Comparison of ENCODE assay signal across 7 cellular contexts in the genomic region with DNA sequence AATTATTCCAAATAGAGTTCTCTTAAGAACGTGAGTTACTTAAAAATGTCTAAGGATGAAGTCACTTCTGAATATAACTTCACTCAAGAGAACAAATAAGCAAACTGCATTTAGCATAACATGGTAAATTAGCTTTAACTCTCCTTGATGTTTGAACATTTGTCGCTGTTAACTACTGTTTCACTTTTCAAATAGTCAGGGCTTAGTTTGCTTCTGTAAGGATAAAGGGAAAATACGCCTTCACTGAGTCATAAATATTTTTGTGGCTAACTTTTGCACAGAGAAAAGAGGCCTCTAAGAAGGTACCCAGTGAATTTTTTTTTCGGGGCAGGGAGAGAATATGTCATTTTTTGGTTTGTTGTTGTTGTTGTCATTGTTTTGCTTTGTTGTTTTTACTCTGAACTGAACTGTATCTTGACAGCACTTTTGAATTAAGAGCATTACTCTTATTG. TPM values are rescaled to one million over a fixed set of nuclear protein-coding genes. Genes with fewer than 3 reads are reported as not detected.
DNase-seq lines count a peak whose midpoint lies in the region; TF ChIP-seq lines count a peak whose summit lies in the region.

No MANE protein-coding gene starts in this region.

- peaks cover 64% of the 10 kb centered on the region for H4K20me1 ChIP-seq in SK-N-SH (ENCODE audit: insufficient read depth)

- no peak for TF ChIP-seq CTCF in GM12864 (IDR thresholded peaks at IDR 0.05; ENCODE audit: low read depth, low read length, missing control alignments)
- TF ChIP-seq CTCF in SK-N-SH (IDR thresholded peaks at IDR 0.05), result no peak
- TF ChIP-seq CTCF in epithelial cell of proximal tubule (conservative IDR thresholded peaks at IDR 0.05; ENCODE audit: low read depth, low read length), result no peak

- TF ChIP-seq RAD21 in SK-N-SH (IDR thresholded peaks at IDR 0.05; ENCODE audit: low read length), result no peak

- H3K4me3 ChIP-seq in GM12864 (ENCODE audit: low read depth, low read length) (peak overlapping the region; percentile 42; the same call in 1 of the 2 replicates), SK-N-SH (ENCODE audit: low read depth in 2 of 2, low read length in 1 of 2) (no peak overlapping the region), epithelial cell of proximal tubule (ENCODE audit: low read depth, low read length) (peak overlapping the region; percentile 1), skeletal muscle satellite cell (ENCODE audit: low read length) (peak overlapping the region; percentile 33)

- 77% methylated on average over 4 of the region's 4 CpGs for WGBS in SK-N-SH (ENCODE audit: low lambda C conversion rate)

- H3F3A ChIP-seq in SK-N-SH (replicated peaks; ENCODE audit: insufficient read depth), result peaks cover 11% of the 10 kb centered on the region

- H3K9ac ChIP-seq in SK-N-SH, result no peak overlapping the region; the same call in 1 of the 2 replicates
- peak overlapping the region; percentile 47 for H3K9ac ChIP-seq in skeletal muscle satellite cell (ENCODE audit: low read depth, low read length)

- H3K36me3 ChIP-seq in SK-N-SH (replicated peaks in 1 of 2; ENCODE audit: control insufficient read depth in 1 of 2, insufficient read depth in 2 of 2, low read length in 1 of 2) (no peaks in the 10 kb centered on the region), skeletal muscle satellite cell (ENCODE audit: insufficient read depth, low read length) (peaks cover 12% of the 10 kb centered on the region)

- POLR2A ChIA-PET in SK-N-SH (lab: Yijun Ruan, JAX), result no interaction called here

- H3K27me3 ChIP-seq in SK-N-SH (ENCODE audit: insufficient read depth) (no peaks in the 10 kb centered on the region), skeletal muscle satellite cell (ENCODE audit: control insufficient read depth, insufficient read depth, low read length) (no peaks in the 10 kb centered on the region)

- H3K4me1 ChIP-seq in SK-N-SH (ENCODE audit: control insufficient read depth in 1 of 2, insufficient read depth in 2 of 2, low read depth in 1 of 2, low read length in 1 of 2), result peaks cover 6 to 58% of the 10 kb centered on the region in 2 experiments
- H3K4me1 ChIP-seq in skeletal muscle satellite cell (ENCODE audit: control insufficient read depth, insufficient read depth, low read length), result peaks cover 80% of the 10 kb centered on the region

- H3K79me2 ChIP-seq in SK-N-SH (ENCODE audit: insufficient read depth), result peaks cover 100% of the 10 kb centered on the region

- CTCF ChIA-PET in SK-N-SH (lab: Yijun Ruan, JAX), result no interaction called here

- no peak overlapping the region for H2AFZ ChIP-seq in SK-N-SH (ENCODE audit: low read depth)

- H3K4me2 ChIP-seq in SK-N-SH, result peak overlapping the region; percentile 30
- peak overlapping the region; percentile 67 for H3K4me2 ChIP-seq in skeletal muscle satellite cell (ENCODE audit: low read length)

- H3K9me3 ChIP-seq in SK-N-SH, result no peaks in the 10 kb centered on the region
- H3K9me3 ChIP-seq in skeletal muscle satellite cell (replicated peaks; ENCODE audit: low read length), result no peaks in the 10 kb centered on the region

- no peaks in the 10 kb centered on the region for H3K9me2 ChIP-seq in SK-N-SH

- DNase-seq in GM12864 (ENCODE audit: low read depth) (no peak), SK-N-SH (no peak), epithelial cell of proximal tubule (ENCODE audit: low read depth) (no peak), SW480 (ENCODE audit: low spot score) (no peak), AML-193 (lab: John Stamatoyannopoulos, UW) (no peak)
- DNase-seq in activated CD8-positive, alpha-beta memory T cell treated with anti-CD3 and anti-CD28 coated beads, Interleukin-2, amount 50 U/mL, for 4 hours, result no peak

- peak overlapping the region in 1 of 2 experiments; percentile 38; a peak in 2 of 4 replicates for H3K27ac ChIP-seq in SK-N-SH (ENCODE audit: low read depth in 2 of 2, low read length in 1 of 2)

- no peak for TF ChIP-seq EP300 in SK-N-SH (IDR thresholded peaks at IDR 0.05; ENCODE audit: borderline replicate concordance in 1 of 2, low read depth in 1 of 2, low read length in 1 of 2)

TF ChIP-seq in SK-N-SH, 30 proteins besides CTCF, POLR2A, EP300 and RAD21:
- TF ChIP-seq USF1 (IDR thresholded peaks at IDR 0.05; ENCODE audit: borderline replicate concordance, low read depth), result no peak
- TF ChIP-seq TAF1 (IDR thresholded peaks at IDR 0.05; ENCODE audit: borderline replicate concordance, low read depth, low read length), result no peak
- TF ChIP-seq EZH2phosphoT487 (IDR thresholded peaks at IDR 0.05; ENCODE audit: borderline replicate concordance, low read depth), result no peak
- no peak for TF ChIP-seq YY1 (IDR thresholded peaks at IDR 0.05; ENCODE audit: low read depth)
- no peak for TF ChIP-seq CHD2 (IDR thresholded peaks at IDR 0.05; ENCODE audit: low read length, partially characterized antibody)
- no peak for TF ChIP-seq RFX5 (IDR thresholded peaks at IDR 0.05; ENCODE audit: low read length)
- TF ChIP-seq FOSL2 (IDR thresholded peaks at IDR 0.05; ENCODE audit: borderline replicate concordance, low read depth), result no peak
- TF ChIP-seq REST (IDR thresholded peaks at IDR 0.05; ENCODE audit: low read depth, low read length), result no peak
- no peak for TF ChIP-seq TCF12 (IDR thresholded peaks at IDR 0.05)

RNA-seq across cellular contexts. Expression of gene PTPN1, which starts 8.1 kb away (rescaled TPM):
- 23.6 and 25.2 TPM in 2 replicates for polyA plus RNA-seq in SK-N-SH (2012; rRNA removed)
- polyA plus RNA-seq in SK-N-SH (2012; cell fraction: cytosol; rRNA removed), result 26.2 and 27.0 TPM in 2 replicates
- 25.5 and 40.8 TPM in 2 replicates for polyA plus RNA-seq in SK-N-SH (2012; cell fraction: nucleus; rRNA removed)
- total RNA-seq in epithelial cell of proximal tubule, result 41.7 and 47.5 TPM in 2 replicates
- 51.5 and 58.8 TPM in 2 replicates for total RNA-seq in skeletal muscle satellite cell (2012; rRNA removed)

Comparison
In these comparisons a context has a peak if more than half of its experiments do, and no peak if none do; other contexts are left out.
1. H3K4me3 ChIP-seq: peak in GM12864 (single experiment), epithelial cell of proximal tubule (single experiment) and skeletal muscle satellite cell (single experiment); none in SK-N-SH (0 of 2).